Comparison of ENCODE assay signal across 14 cellular contexts in the genomic region with DNA sequence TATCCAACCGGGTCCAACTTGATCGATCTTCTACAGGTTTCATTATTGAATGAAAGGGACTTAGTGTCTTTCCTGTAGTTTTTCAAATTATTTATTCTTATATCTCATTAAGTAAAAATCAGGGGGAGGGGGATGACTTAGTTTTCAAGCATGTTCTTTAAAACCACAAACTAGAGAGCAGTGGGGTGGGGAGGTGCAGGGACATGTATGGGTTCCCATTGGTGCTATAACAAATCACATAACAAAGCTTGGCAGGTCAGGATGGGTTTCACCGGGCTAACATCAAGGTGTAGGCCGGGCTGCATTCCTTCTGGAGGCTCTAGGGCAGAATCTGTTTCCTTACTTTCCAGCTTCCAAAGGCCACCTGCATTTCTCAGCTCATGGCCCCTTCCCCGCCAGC. TPM values are rescaled to one million over a fixed set of nuclear protein-coding genes. Genes with fewer than 3 reads are reported as not detected.
DNase-seq lines count a peak whose midpoint lies in the region; ATAC-seq and TF ChIP-seq lines count a peak whose summit lies in the region.
"Had no signal": no experiment of that assay in that cellular context is flagged by ENCODE, and none has a peak within 500 bp of the region (broad histone marks: within the 10 kb centered on the region; RNA-seq: fewer than 3 reads in every experiment).

No MANE protein-coding gene starts in this region.

- CTCF ChIA-PET in activated CD4-positive, alpha-beta T cell treated with anti-CD3 and anti-CD28 coated beads for 36 hours (lab: Charles Lee) = interaction anchor here (0.6 to 4.9 kb wide), 13 partner anchors 8 to 617 kb away, joined by 3 to 25 read pairs (median 5); no protein-coding TSS in a partner anchor

- H3K9me3 Mint-ChIP-seq in activated CD4-positive, alpha-beta T cell treated with anti-CD3 and anti-CD28 coated beads for 36 hours (ENCODE audit: low read depth) = no peaks in the 10 kb centered on the region
- H3K9me3 Mint-ChIP-seq in progenitor cell of endocrine pancreas (ENCODE audit: low read depth) = no peaks in the 10 kb centered on the region
- H3K9me3 Mint-ChIP-seq: IgD-negative memory B cell had no signal

- no peaks in the 10 kb centered on the region for H3K79me2 ChIP-seq in smooth muscle cell (ENCODE audit: low read depth)

- TF ChIP-seq CTCF in foreskin keratinocyte (conservative IDR thresholded peaks at IDR 0.05) (no peak), smooth muscle cell (IDR thresholded peaks at IDR 0.05; ENCODE audit: borderline replicate concordance, insufficient read depth, poor library complexity, severe bottlenecking) (no peak), progenitor cell of endocrine pancreas (IDR thresholded peaks at IDR 0.05; ENCODE audit: unreplicated experiment) (no peak)

- no peaks in the 10 kb centered on the region for H3K27me3 Mint-ChIP-seq in activated CD4-positive, alpha-beta T cell treated with anti-CD3 and anti-CD28 coated beads for 36 hours
- H3K27me3 Mint-ChIP-seq in progenitor cell of endocrine pancreas = no peaks in the 10 kb centered on the region
- H3K27me3 Mint-ChIP-seq: IgD-negative memory B cell had no signal

- H3F3A ChIP-seq in smooth muscle cell (ENCODE audit: low read depth) = peaks cover 40% of the 10 kb centered on the region

- H3K36me3 Mint-ChIP-seq in activated CD4-positive, alpha-beta T cell treated with anti-CD3 and anti-CD28 coated beads for 36 hours (ENCODE audit: low read depth) = no peaks in the 10 kb centered on the region
- no peaks in the 10 kb centered on the region for H3K36me3 Mint-ChIP-seq in progenitor cell of endocrine pancreas (ENCODE audit: insufficient read depth)
- H3K36me3 Mint-ChIP-seq: IgD-negative memory B cell had no signal

- H3K27ac ChIP-seq in foreskin keratinocyte = peak overlapping the region; percentile 100
- peak overlapping the region; percentile 99 for H3K27ac ChIP-seq in smooth muscle cell (ENCODE audit: low read depth)
- H3K27ac ChIP-seq in caudate nucleus (ENCODE audit: low read depth, low read length) = no peak overlapping the region

- DNase-seq in activated CD4-positive, alpha-beta T cell treated with anti-CD3 and anti-CD28 coated beads for 36 hours = no peak
- DNase-seq in activated CD4-positive, alpha-beta T cell treated with anti-CD3 and anti-CD28 coated beads for 1 hour = no peak
- peak; percentile 45 for DNase-seq in M059J (ENCODE audit: low read depth)
- DNase-seq in foreskin keratinocyte = peak; percentile 83 to 94
- DNase-seq in smooth muscle cell (lab: John Stamatoyannopoulos, UW; ENCODE audit: unreplicated experiment) = no peak
- no peak for DNase-seq in progenitor cell of endocrine pancreas (ENCODE audit: low spot score, unreplicated experiment)
- DNase-seq in DMS153 (lab: John Stamatoyannopoulos, UW) = no peak
- no peak for DNase-seq in caudate nucleus (lab: John Stamatoyannopoulos, UW)
- DNase-seq: 8988T; activated CD4-positive, CD25-positive, alpha-beta regulatory T cell treated with anti-CD3 and anti-CD28 coated beads, Interleukin-2, amount 50 U/mL, for 72 hours; activated effector memory CD4-positive, alpha-beta T cell treated with Interleukin-2 at 50 U/mL for 16 hours; NCI-H510A had no signal

- peaks cover 66% of the 10 kb centered on the region for H3K4me1 Mint-ChIP-seq in activated CD4-positive, alpha-beta T cell treated with anti-CD3 and anti-CD28 coated beads for 36 hours
- peaks cover 56% of the 10 kb centered on the region for H3K4me1 Mint-ChIP-seq in progenitor cell of endocrine pancreas (ENCODE audit: low read depth)

- H3K4me3 ChIP-seq in smooth muscle cell = no peak overlapping the region

- H3K4me1 ChIP-seq in foreskin keratinocyte (peaks cover 93% of the 10 kb centered on the region), smooth muscle cell (ENCODE audit: low read depth) (peaks cover 37% of the 10 kb centered on the region)

- no peak overlapping the region for H3K4me3 Mint-ChIP-seq in activated CD4-positive, alpha-beta T cell treated with anti-CD3 and anti-CD28 coated beads for 36 hours
- no peak overlapping the region for H3K4me3 Mint-ChIP-seq in progenitor cell of endocrine pancreas (ENCODE audit: low read depth)

- H3K9ac ChIP-seq in smooth muscle cell (ENCODE audit: low read depth) = peak overlapping the region; percentile 89

- no peak overlapping the region for H2AFZ ChIP-seq in smooth muscle cell (ENCODE audit: low read depth)

- intact Hi-C loops in activated CD4-positive, alpha-beta T cell treated with anti-CD3 and anti-CD28 coated beads for 36 hours (cut with DNase I, micrococcal nuclease) = loop anchor here (5.0 kb wide), 3 partner anchors 150 to 645 kb away; no protein-coding TSS in a partner anchor

- no peaks in the 10 kb centered on the region for H4K20me1 ChIP-seq in smooth muscle cell (ENCODE audit: low read depth)

- WGBS in smooth muscle cell (ENCODE audit: low lambda C conversion rate) = 88% methylated on average over 5 of the region's 5 CpGs

- POLR2A ChIA-PET in activated CD4-positive, alpha-beta T cell treated with anti-CD3 and anti-CD28 coated beads for 36 hours (lab: Charles Lee) = interaction anchor here (0.5 to 4.7 kb wide), 2 partner anchors 40 to 50 kb away, joined by 3 to 35 read pairs; no protein-coding TSS in a partner anchor

- H3K36me3 ChIP-seq in smooth muscle cell (ENCODE audit: low read depth) = no peaks in the 10 kb centered on the region

- no peaks in the 10 kb centered on the region for H3K9me3 ChIP-seq in smooth muscle cell (replicated peaks; ENCODE audit: low read depth)

- ATAC-seq in activated CD4-positive, alpha-beta T cell treated with anti-CD3 and anti-CD28 coated beads for 36 hours = no peak
- peak; percentile 4 for ATAC-seq in foreskin keratinocyte
- ATAC-seq: esophagus mucosa had no signal

- peak overlapping the region; percentile 95 for H3K27ac Mint-ChIP-seq in activated CD4-positive, alpha-beta T cell treated with anti-CD3 and anti-CD28 coated beads for 36 hours
- H3K27ac Mint-ChIP-seq in progenitor cell of endocrine pancreas = no peak overlapping the region

- H3K27me3 ChIP-seq in foreskin keratinocyte (no peaks in the 10 kb centered on the region), smooth muscle cell (ENCODE audit: low read depth) (no peaks in the 10 kb centered on the region)

- H3K4me2 ChIP-seq in smooth muscle cell = peak overlapping the region; percentile 44

RNA-seq across cellular contexts. Expression of gene CCNL1, which starts 32.7 kb away (rescaled TPM):
- 100 to 1,000 TPM; 163 to 215 TPM for total RNA-seq in activated CD4-positive, alpha-beta T cell treated with anti-CD3 and anti-CD28 coated beads for 36 hours
- 62.9 and 66.2 TPM in 2 replicates for total RNA-seq in M059J (2014; rRNA removed; shearing (Covaris generic))
- 59.0 and 65.0 TPM in 2 replicates for total RNA-seq in foreskin keratinocyte
- polyA plus RNA-seq in foreskin keratinocyte = 21.4 and 23.7 TPM in 2 replicates
- 599 and 780 TPM in 2 replicates for total RNA-seq in smooth muscle cell
- polyA plus RNA-seq in smooth muscle cell = 173 and 184 TPM in 2 replicates
- total RNA-seq in progenitor cell of endocrine pancreas = 155 and 157 TPM in 2 replicates

Comparison
In these comparisons a context has a peak if more than half of its experiments do, and no peak if none do; other contexts are left out.
1. DNase-seq: peak in M059J (single experiment) and foreskin keratinocyte (2 of 2); none in activated CD4-positive, alpha-beta T cell treated with anti-CD3 and anti-CD28 coated beads for 36 hours (single experiment), activated CD4-positive, alpha-beta T cell treated with anti-CD3 and anti-CD28 coated beads for 1 hour (single experiment), smooth muscle cell (single experiment), progenitor cell of endocrine pancreas (single experiment), DMS153 (single experiment) and caudate nucleus (0 of 61).